In genomic region chr22:38727123-38727522, GRCh38 we compare ENCODE assay signal across 17 cellular contexts.
"Had no signal": no experiment of that assay in that cellular context is flagged by ENCODE, and none has a peak within 500 bp of the region (broad histone marks: within the 10 kb centered on the region; RNA-seq: fewer than 3 reads in every experiment).

No MANE protein-coding gene starts in this region.

- H3K27ac Mint-ChIP-seq: activated CD4-positive, alpha-beta T cell treated with anti-CD3 and anti-CD28 coated beads, Interleukin-2, amount 10 ng/mL, durations not matched to agents 24 days and 14 days; natural killer cell treated with Interleukin-12 subunit alpha and Interleukin-12 subunit beta and Interleukin-15 and Interleukin-18, amount 100 ng/mL, for 72 hours had no signal

- H3K9ac ChIP-seq: SK-N-SH had no signal

- H3K4me3 Mint-ChIP-seq: activated CD4-positive, alpha-beta T cell treated with anti-CD3 and anti-CD28 coated beads, Interleukin-2, amount 10 ng/mL, durations not matched to agents 24 days and 14 days; immature natural killer cell; natural killer cell treated with Interleukin-12 subunit alpha and Interleukin-12 subunit beta and Interleukin-15 and Interleukin-18, amount 100 ng/mL, for 72 hours had no signal

- H3K27ac ChIP-seq: psoas muscle, tibial artery, vagina had no signal

- H3K9me3 ChIP-seq: psoas muscle, SK-N-SH, tibial artery, vagina had no signal

- H3K27me3 ChIP-seq: tibial artery, vagina had no signal

- DNase-seq: activated CD4-positive, alpha-beta T cell treated with anti-CD3 and anti-CD28 coated beads, Interleukin-2, amount 10 ng/mL, durations not matched to agents 24 days and 14 days; activated effector memory CD4-positive, alpha-beta T cell treated with Interleukin-2 at 50 U/mL for 16 hours; activated T-cell treated with anti-CD3 and anti-CD28 coated beads for 4 hours; central memory CD4-positive, alpha-beta T cell; dermis blood vessel endothelial cell; glutamatergic neuron; immature natural killer cell; occipital lobe; SK-N-SH; stimulated activated CD4-positive, alpha-beta T cell treated with anti-CD3 and anti-CD28 coated beads, Interleukin-4, amount 100 ng/mL, for 24 hours; T-helper 1 cell had no signal

- ATAC-seq: esophagus mucosa; left colon; natural killer cell treated with Interleukin-12 subunit alpha and Interleukin-12 subunit beta and Interleukin-15 and Interleukin-18, amount 100 ng/mL, for 72 hours; psoas muscle had no signal

- H3K4me2 ChIP-seq: SK-N-SH had no signal

- H3K4me3 ChIP-seq: psoas muscle, tibial artery, vagina had no signal

- H3K27me3 Mint-ChIP-seq: activated CD4-positive, alpha-beta T cell treated with anti-CD3 and anti-CD28 coated beads, Interleukin-2, amount 10 ng/mL, durations not matched to agents 24 days and 14 days; natural killer cell treated with Interleukin-12 subunit alpha and Interleukin-12 subunit beta and Interleukin-15 and Interleukin-18, amount 100 ng/mL, for 72 hours had no signal

- H3K9me3 Mint-ChIP-seq: activated CD4-positive, alpha-beta T cell treated with anti-CD3 and anti-CD28 coated beads, Interleukin-2, amount 10 ng/mL, durations not matched to agents 24 days and 14 days; immature natural killer cell; natural killer cell treated with Interleukin-12 subunit alpha and Interleukin-12 subunit beta and Interleukin-15 and Interleukin-18, amount 100 ng/mL, for 72 hours had no signal
